9 cellular contexts compared by ENCODE assay signal in genomic region chr7:71131753-71132520, GRCh38. TPM values are rescaled to one million over a fixed set of nuclear protein-coding genes. Genes with fewer than 3 reads are reported as not detected.
A peak's percentile ranks its signal among the peaks of the same experiment; 100 is the strongest.
DNase-seq lines count a peak whose midpoint lies in the region; ATAC-seq and TF ChIP-seq lines count a peak whose summit lies in the region.
"Had no signal": no experiment of that assay in that cellular context is flagged by ENCODE, and none has a peak within 500 bp of the region (broad histone marks: within the 10 kb centered on the region; RNA-seq: fewer than 3 reads in every experiment).

TSS of gene GALNT17 (plus strand) at chr7:71132144.

- H2AFZ ChIP-seq in KMS-11 (ENCODE audit: low read depth): peak within 1 kb of the TSS; percentile 95

- H3K9me3 Mint-ChIP-seq in CD8-positive, alpha-beta T cell: no peaks in the 10 kb centered on the region
- H3K9me3 Mint-ChIP-seq in activated CD4-positive, alpha-beta T cell treated with anti-CD3 and anti-CD28 coated beads, Interleukin-2, amount 10 ng/mL, durations not matched to agents 24 days and 14 days: no peaks in the 10 kb centered on the region

- peak within 1 kb of the TSS; percentile 24; the same call in 1 of the 2 replicates for H3K27ac ChIP-seq in KMS-11
- H3K27ac ChIP-seq in lung (ENCODE audit: low read depth in 1 of 2, low read length in 1 of 2): peak within 1 kb of the TSS in 1 of 2 donors; percentile 91
- peak within 1 kb of the TSS in 3 of 5 donors; percentile 17 to 75 (median 38) for H3K27ac ChIP-seq in stomach
- H3K27ac ChIP-seq in CD8-positive, alpha-beta T cell (ENCODE audit: low read depth, low read length): no peak within 1 kb of the TSS

- peaks cover 21% of the 10 kb centered on the region for H3K27me3 Mint-ChIP-seq in CD8-positive, alpha-beta T cell (ENCODE audit: low read depth)
- peaks cover 9% of the 10 kb centered on the region for H3K27me3 Mint-ChIP-seq in activated CD4-positive, alpha-beta T cell treated with anti-CD3 and anti-CD28 coated beads, Interleukin-2, amount 10 ng/mL, durations not matched to agents 24 days and 14 days

- H3K4me3 ChIP-seq in KMS-11 (IDR thresholded peaks at IDR 0.05; ENCODE audit: insufficient read depth, low read depth, low read length) (no peak within 1 kb of the TSS), choroid plexus epithelial cell (ENCODE audit: low read depth, low read length) (peak within 1 kb of the TSS; percentile 41), lung (peak within 1 kb of the TSS; percentile 47), stomach (peak within 1 kb of the TSS; percentile 48 to 64 (median 50))
- no peak within 1 kb of the TSS for H3K4me3 ChIP-seq in CD8-positive, alpha-beta T cell (ENCODE audit: low read depth, low read length)

- H3K4me1 ChIP-seq in KMS-11 (ENCODE audit: low read depth, poor library complexity, severe bottlenecking): peaks cover 13% of the 10 kb centered on the region
- peaks cover 0 to 6% of the 10 kb centered on the region in 2 donors for H3K4me1 ChIP-seq in lung (ENCODE audit: control insufficient read depth in 2 of 2, insufficient read depth in 2 of 2, low read length in 2 of 2)
- H3K4me1 ChIP-seq in stomach: peaks cover 0 to 26% (median 9%) of the 10 kb centered on the region in 4 donors
- H3K4me1 ChIP-seq in CD8-positive, alpha-beta T cell (ENCODE audit: insufficient read depth, low read length): no peaks in the 10 kb centered on the region

- CTCF ChIA-PET in CD8-positive, alpha-beta T cell (lab: Charles Lee): no interaction called here

- TF ChIP-seq POLR2A in stomach (IDR thresholded peaks at IDR 0.05): no peak

- no peaks in the 10 kb centered on the region for H3K36me3 Mint-ChIP-seq in CD8-positive, alpha-beta T cell
- H3K36me3 Mint-ChIP-seq in activated CD4-positive, alpha-beta T cell treated with anti-CD3 and anti-CD28 coated beads, Interleukin-2, amount 10 ng/mL, durations not matched to agents 24 days and 14 days (ENCODE audit: low read depth): no peaks in the 10 kb centered on the region

- no peaks in the 10 kb centered on the region for H3K4me1 Mint-ChIP-seq in CD8-positive, alpha-beta T cell (ENCODE audit: low read depth)
- no peaks in the 10 kb centered on the region for H3K4me1 Mint-ChIP-seq in activated CD4-positive, alpha-beta T cell treated with anti-CD3 and anti-CD28 coated beads, Interleukin-2, amount 10 ng/mL, durations not matched to agents 24 days and 14 days

- H3K9ac ChIP-seq in KMS-11: peak within 1 kb of the TSS; percentile 62

- H3K4me2 ChIP-seq in KMS-11: peak within 1 kb of the TSS; percentile 84

- H4K20me1 ChIP-seq in KMS-11 (ENCODE audit: insufficient read depth): no peaks in the 10 kb centered on the region

- TF ChIP-seq CTCF in KMS-11 (conservative IDR thresholded peaks at IDR 0.05; ENCODE audit: low read depth, low read length) (no peak), choroid plexus epithelial cell (conservative IDR thresholded peaks at IDR 0.05; ENCODE audit: low read depth, low read length) (no peak), lung (IDR thresholded peaks at IDR 0.05; ENCODE audit: control extremely low read depth, extremely low read depth) (no peak), stomach (IDR thresholded peaks at IDR 0.05) (no peak)
- TF ChIP-seq CTCF in CD8-positive, alpha-beta T cell (IDR thresholded peaks at IDR 0.05): no peak

- H3K27ac Mint-ChIP-seq in CD8-positive, alpha-beta T cell: no peak within 1 kb of the TSS
- H3K27ac Mint-ChIP-seq in activated CD4-positive, alpha-beta T cell treated with anti-CD3 and anti-CD28 coated beads, Interleukin-2, amount 10 ng/mL, durations not matched to agents 24 days and 14 days: no peak within 1 kb of the TSS

- 1 to 2% methylated on average over 75 to 98 of the region's 98 CpGs for WGBS in lung, 2 donors
- WGBS in stomach, 5 donors: 2 to 9% (median 4%) methylated on average over 36 to 98 of the region's 98 CpGs

- H3K27me3 ChIP-seq in KMS-11 (ENCODE audit: insufficient read depth, low read depth): no peaks in the 10 kb centered on the region
- H3K27me3 ChIP-seq in lung (ENCODE audit: control insufficient read depth, insufficient read depth): peaks cover 18% of the 10 kb centered on the region
- peaks cover 8 to 44% (median 22%) of the 10 kb centered on the region in 3 donors for H3K27me3 ChIP-seq in stomach
- H3K27me3 ChIP-seq in CD8-positive, alpha-beta T cell (ENCODE audit: insufficient read depth, low read length): no peaks in the 10 kb centered on the region

- no peak for ATAC-seq in lung (ENCODE audit: insufficient read depth, low FRiP score)
- ATAC-seq in CD8-positive, alpha-beta T cell: no peak
- ATAC-seq in HG03039 (IDR thresholded peaks at IDR 0.05; ENCODE audit: unreplicated experiment): no peak
- no peak for ATAC-seq in HG03108 (IDR thresholded peaks at IDR 0.05; ENCODE audit: unreplicated experiment)

- POLR2A ChIA-PET in CD8-positive, alpha-beta T cell (lab: Charles Lee): no interaction called here

- TF ChIP-seq EP300 in stomach (IDR thresholded peaks at IDR 0.05): no peak

- no peak within 1 kb of the TSS for H3K4me3 Mint-ChIP-seq in CD8-positive, alpha-beta T cell
- H3K4me3 Mint-ChIP-seq in activated CD4-positive, alpha-beta T cell treated with anti-CD3 and anti-CD28 coated beads, Interleukin-2, amount 10 ng/mL, durations not matched to agents 24 days and 14 days: no peak within 1 kb of the TSS

- intact Hi-C loops in stomach (cut with DNase I; ENCODE audit: low total_unique reads): no loop called here
- intact Hi-C loops in CD8-positive, alpha-beta T cell (cut with DNase I, micrococcal nuclease): no loop called here
- intact Hi-C loops in activated CD4-positive, alpha-beta T cell treated with anti-CD3 and anti-CD28 coated beads, Interleukin-2, amount 10 ng/mL, durations not matched to agents 24 days and 14 days (cut with micrococcal nuclease): no loop called here

- H3K79me2 ChIP-seq in KMS-11 (ENCODE audit: insufficient read depth, low read depth): no peaks in the 10 kb centered on the region

- H3K9me3 ChIP-seq in lung (ENCODE audit: control insufficient read depth in 2 of 2, insufficient read depth in 1 of 2, low read length in 1 of 2) (no peaks in the 10 kb centered on the region), stomach (peaks cover 0 to 26% (median 0%) of the 10 kb centered on the region in 4 donors)
- no peaks in the 10 kb centered on the region for H3K9me3 ChIP-seq in CD8-positive, alpha-beta T cell (ENCODE audit: low read length)

- H3K36me3 ChIP-seq in KMS-11 (ENCODE audit: insufficient read depth) (no peaks in the 10 kb centered on the region), lung (ENCODE audit: control insufficient read depth in 2 of 2, insufficient read depth in 2 of 2, low read length in 2 of 2) (no peaks in the 10 kb centered on the region), stomach (no peaks in the 10 kb centered on the region)
- no peaks in the 10 kb centered on the region for H3K36me3 ChIP-seq in CD8-positive, alpha-beta T cell (ENCODE audit: insufficient read depth, low read length)

- DNase-seq in choroid plexus epithelial cell (ENCODE audit: low read depth) (no peak), lung (ENCODE audit: low spot score) (no peak), stomach (no peak)
- DNase-seq in CD8-positive, alpha-beta T cell: no peak
- no peak for DNase-seq in activated CD4-positive, alpha-beta T cell treated with anti-CD3 and anti-CD28 coated beads, Interleukin-2, amount 10 ng/mL, durations not matched to agents 24 days and 14 days

RNA-seq across cellular contexts. Expression of gene GALNT17, which starts in this region (rescaled TPM):
- total RNA-seq in lung: 10 to 100 TPM; 10.4 to 10.8 TPM
- polyA plus RNA-seq in lung: 1 to 10 TPM; 2.8 to 4.4 TPM
- 10 to 100 TPM in 1 of 5 donors, 1 to 10 TPM in 2, under 1 TPM in 1, not detected in 1; 0.89 to 12.5 (median 5.0) TPM for total RNA-seq in stomach
- 1 to 10 TPM in 1 of 3 donors, under 1 TPM in 2; 0.76 to 6.5 (median 0.87) TPM for polyA plus RNA-seq in stomach
- not detected for total RNA-seq in CD8-positive, alpha-beta T cell
- not detected in 2 replicates for total RNA-seq in activated CD4-positive, alpha-beta T cell treated with anti-CD3 and anti-CD28 coated beads, Interleukin-2, amount 10 ng/mL, durations not matched to agents 24 days and 14 days
- total RNA-seq: HT1080 had no signal

Comparison
In these comparisons a context has a peak if more than half of its experiments do, and no peak if none do; other contexts are left out.
1. H3K4me3 ChIP-seq: peak in choroid plexus epithelial cell (single experiment), lung (single experiment) and stomach (4 of 4); none in KMS-11 (single experiment) and CD8-positive, alpha-beta T cell (single experiment).